Comparison of ENCODE assay signal across 8 cellular contexts in the genomic region with DNA sequence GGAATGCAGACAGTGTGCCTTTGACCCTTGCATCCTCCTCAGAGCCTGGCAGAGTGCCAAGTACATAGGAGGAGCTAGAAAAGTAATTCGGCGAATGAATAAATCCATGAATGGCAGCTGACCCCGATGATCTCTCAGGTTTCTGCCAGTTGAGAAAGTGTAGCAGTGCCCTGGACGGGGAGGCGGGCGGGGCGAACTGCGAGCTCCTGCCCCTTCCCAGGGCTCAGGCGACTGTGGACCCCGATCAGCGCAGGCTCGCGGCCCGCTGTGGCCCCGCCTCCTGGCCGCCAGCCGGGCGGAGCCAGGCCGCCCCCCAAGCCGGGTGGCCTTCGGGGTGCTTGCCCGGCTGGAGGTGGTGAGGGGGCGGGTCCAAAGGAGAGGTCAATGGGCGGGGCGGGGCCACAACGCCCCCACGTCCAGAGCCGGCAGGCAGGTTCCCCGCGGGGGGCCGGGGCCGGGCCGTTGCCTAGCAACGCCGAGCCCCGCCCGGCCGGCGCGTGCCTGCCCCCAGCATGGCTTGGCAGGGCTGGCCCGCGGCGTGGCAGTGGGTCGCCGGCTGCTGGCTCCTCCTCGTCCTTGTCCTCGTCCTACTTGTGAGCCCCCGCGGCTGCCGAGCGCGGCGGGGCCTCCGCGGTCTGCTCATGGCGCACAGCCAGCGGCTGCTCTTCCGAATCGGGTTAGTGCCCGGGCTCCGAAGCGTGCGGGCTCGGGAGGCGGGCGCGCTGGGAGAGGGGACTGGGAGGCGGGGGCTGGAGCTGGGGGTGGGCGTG. TPM values are rescaled to one million over a fixed set of nuclear protein-coding genes. Genes with fewer than 3 reads are reported as not detected.
DNase-seq lines count a peak whose midpoint lies in the region; ATAC-seq and TF ChIP-seq lines count a peak whose summit lies in the region.

No MANE protein-coding gene starts in this region.

- peaks cover 0 to 6% (median 0%) of the 10 kb centered on the region in 3 donors for H3K27me3 Mint-ChIP-seq in CD14-positive monocyte (ENCODE audit: low read depth in 3 of 3)

- H3K4me1 Mint-ChIP-seq in CD14-positive monocyte, result peaks cover 80% of the 10 kb centered on the region

- H3K9me3 ChIP-seq in mucosa of descending colon, result no peaks in the 10 kb centered on the region

- DNase-seq in CD14-positive monocyte (ENCODE audit: low spot score), result peak; percentile 90
- peak; percentile 76 for DNase-seq in NCI-H774 (lab: John Stamatoyannopoulos, UW)
- peak; percentile 44 for DNase-seq in activated CD8-positive, alpha-beta memory T cell treated with anti-CD3 and anti-CD28 coated beads, Interleukin-2, amount 50 U/mL, for 4 hours
- DNase-seq in epithelial cell of esophagus (ENCODE audit: low read depth), result peak; percentile 50
- peak; percentile 85 to 90 (median 85) for DNase-seq in mucosa of descending colon
- DNase-seq in stimulated activated CD8-positive, alpha-beta memory T cell treated with anti-CD3 and anti-CD28 coated beads, Interleukin-4, amount 100 ng/mL, for 48 hours, result peak; percentile 59

- H3K4me3 ChIP-seq in epithelial cell of esophagus (ENCODE audit: low read length) (peak overlapping the region; percentile 41), mucosa of descending colon (peak overlapping the region; percentile 46)

- ATAC-seq in GM19372 (IDR thresholded peaks at IDR 0.05; ENCODE audit: low read depth, unreplicated experiment) (peak; percentile 72), HG03520 (IDR thresholded peaks at IDR 0.05; ENCODE audit: unreplicated experiment) (peak; percentile 68), mucosa of descending colon (peak; percentile 84)

- H3K27ac Mint-ChIP-seq in CD14-positive monocyte, result peak overlapping the region; percentile 91 to 98 (median 97)

- peaks cover 5 to 7% of the 10 kb centered on the region in 2 donors for H3K36me3 Mint-ChIP-seq in CD14-positive monocyte

- peak overlapping the region; percentile 95 to 99 for H3K4me3 Mint-ChIP-seq in CD14-positive monocyte

- intact Hi-C loops in CD14-positive monocyte (cut with micrococcal nuclease) (loop anchor here in 1 of 2 donors (2.0 kb wide), 1 partner anchor 14 kb away; no protein-coding TSS in a partner anchor), mucosa of descending colon (cut with DNase I, micrococcal nuclease) (no loop called here)

- H3K36me3 ChIP-seq in mucosa of descending colon (ENCODE audit: low read depth), result no peaks in the 10 kb centered on the region

- TF ChIP-seq CTCF in CD14-positive monocyte (IDR thresholded peaks at IDR 0.05) (no peak), epithelial cell of esophagus (IDR thresholded peaks at IDR 0.05; ENCODE audit: insufficient read depth, low read depth, low read length, missing control alignments) (no peak), mucosa of descending colon (IDR thresholded peaks at IDR 0.05) (no peak)

- peaks cover 12% of the 10 kb centered on the region for H3K4me1 ChIP-seq in mucosa of descending colon (ENCODE audit: low read depth)

- H3K9me3 Mint-ChIP-seq in CD14-positive monocyte, result no peaks in the 10 kb centered on the region

RNA-seq across cellular contexts. Expression of a gene that starts 30.6 kb away (rescaled TPM):
- polyA plus RNA-seq in CD14-positive monocyte, result 100 to 1,000 TPM; 129 to 139 TPM
- total RNA-seq in mucosa of descending colon, result 100 to 1,000 TPM; 201 to 464 (median 319) TPM

RNA-seq across cellular contexts. Expression of a gene that starts 33.7 kb away (rescaled TPM):
- 1 to 10 TPM; 2.9 to 5.5 TPM for polyA plus RNA-seq in CD14-positive monocyte
- total RNA-seq in mucosa of descending colon, result not detected

RNA-seq across cellular contexts. Expression of a gene that starts 52.6 kb away (rescaled TPM):
- polyA plus RNA-seq in CD14-positive monocyte, result 10 to 100 TPM; 79.8 to 92.0 TPM
- 100 to 1,000 TPM in 1 of 3 donors, 10 to 100 TPM in 2; 77.1 to 101 (median 92.1) TPM for total RNA-seq in mucosa of descending colon

RNA-seq across cellular contexts. Expression of a gene that starts 53.0 kb away (rescaled TPM):
- polyA plus RNA-seq in CD14-positive monocyte, result 10 to 100 TPM; 90.8 to 98.7 TPM
- total RNA-seq in mucosa of descending colon, result 10 to 100 TPM; 80.2 to 97.0 (median 94.1) TPM

RNA-seq across cellular contexts. Expression of a gene that starts 59.1 kb away (rescaled TPM):
- 100 to 1,000 TPM; 184 to 352 TPM for polyA plus RNA-seq in CD14-positive monocyte
- 1 to 10 TPM; 1.2 to 7.8 (median 5.3) TPM for total RNA-seq in mucosa of descending colon

Comparison
In these comparisons a context has a peak if more than half of its experiments do, and no peak if none do; other contexts are left out.
1. Peak in every context shown above with its lines: DNase-seq, ATAC-seq and H3K4me3 ChIP-seq.